Comparison of ENCODE assay signal across 8 cellular contexts in the genomic region with DNA sequence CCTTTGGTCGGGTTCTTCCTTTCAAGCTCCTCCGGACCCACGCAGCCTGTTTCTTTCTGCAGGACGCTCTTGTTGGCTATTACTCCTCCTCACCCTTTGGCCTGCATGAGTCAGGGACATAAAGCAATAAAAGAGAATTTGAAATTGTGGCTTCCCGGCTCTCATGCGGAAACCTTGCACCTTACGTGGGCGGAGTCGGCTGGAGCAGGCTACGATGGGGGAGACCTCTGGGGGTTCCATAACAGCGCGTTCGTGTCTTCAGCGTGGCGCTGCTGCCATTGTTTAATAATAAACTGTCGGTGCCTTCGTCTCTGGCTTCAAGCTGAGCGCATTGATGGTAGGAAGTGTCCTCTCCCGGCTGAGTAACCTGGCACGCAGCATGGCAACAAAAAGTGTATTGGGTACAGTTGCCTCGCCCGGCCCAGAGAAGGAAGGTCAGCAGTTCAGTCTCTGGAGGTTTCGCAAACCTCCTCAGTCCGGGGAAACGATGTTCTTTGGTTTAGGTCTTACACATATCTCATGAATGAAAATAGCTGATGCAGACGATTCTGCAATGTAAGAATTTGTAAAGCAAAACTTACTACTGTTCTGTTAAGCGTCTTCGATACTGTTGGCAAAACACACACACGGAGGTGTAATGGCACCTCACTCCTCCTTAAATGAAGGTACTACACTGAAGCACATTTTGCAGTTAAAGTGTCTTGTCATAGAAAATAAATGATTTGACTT. TPM values are rescaled to one million over a fixed set of nuclear protein-coding genes. Genes with fewer than 3 reads are reported as not detected.
DNase-seq lines count a peak whose midpoint lies in the region; ATAC-seq and TF ChIP-seq lines count a peak whose summit lies in the region.

No MANE protein-coding gene starts in this region.

- no peaks in the 10 kb centered on the region for H3K9me3 ChIP-seq in A673 (ENCODE audit: low read depth, low read length, poor library complexity, severe bottlenecking)
- no peaks in the 10 kb centered on the region for H3K9me3 ChIP-seq in ascending aorta
- H3K9me3 ChIP-seq in iPS-18c (ENCODE audit: control insufficient read depth, insufficient read depth, low read length): peaks cover 2% of the 10 kb centered on the region
- H3K9me3 ChIP-seq in skeletal muscle tissue (ENCODE audit: control insufficient read depth in 3 of 3, low read length in 3 of 3): no peaks in the 10 kb centered on the region

- no peak for TF ChIP-seq CTCF in A673 (conservative IDR thresholded peaks at IDR 0.05; ENCODE audit: low read depth, low read length)
- no peak for TF ChIP-seq CTCF in ascending aorta (IDR thresholded peaks at IDR 0.05)

- ATAC-seq in GM18498 (IDR thresholded peaks at IDR 0.05; ENCODE audit: unreplicated experiment): peak; percentile 17
- peak; percentile 21 for ATAC-seq in HG02840 (IDR thresholded peaks at IDR 0.05; ENCODE audit: low FRiP score, unreplicated experiment)

- no TSS peak for BruUV-seq in A673 (replicated peaks; lab: Mats Ljungman, UMichigan)

- H3K4me1 ChIP-seq in A673 (ENCODE audit: insufficient read depth, low read length, poor library complexity, severe bottlenecking) (peaks cover 7% of the 10 kb centered on the region), ascending aorta (peaks cover 0 to 5% of the 10 kb centered on the region in 2 donors), skeletal muscle tissue (ENCODE audit: control insufficient read depth in 3 of 3, insufficient read depth in 3 of 3, low read length in 3 of 3) (peaks cover 2 to 12% (median 5%) of the 10 kb centered on the region in 3 donors)

- H3K27ac ChIP-seq in A673 (ENCODE audit: low read depth, low read length, poor library complexity, severe bottlenecking) (peak overlapping the region; percentile 83), ascending aorta (peak overlapping the region; percentile 93 to 94), skeletal muscle tissue (ENCODE audit: low read depth, low read length) (peak overlapping the region; percentile 96)

- no peaks in the 10 kb centered on the region for H3K36me3 ChIP-seq in A673 (ENCODE audit: insufficient read depth, low read length, poor library complexity, severe bottlenecking)
- no peaks in the 10 kb centered on the region for H3K36me3 ChIP-seq in ascending aorta
- peaks cover 0 to 3% (median 0%) of the 10 kb centered on the region in 3 donors for H3K36me3 ChIP-seq in skeletal muscle tissue (ENCODE audit: control insufficient read depth in 3 of 3, insufficient read depth in 3 of 3, low read length in 3 of 3)

- H3K9ac ChIP-seq in skeletal muscle tissue (ENCODE audit: low read depth in 1 of 3, low read length in 3 of 3): peak overlapping the region; percentile 90 to 99 (median 97)

- no peaks in the 10 kb centered on the region for H3K27me3 ChIP-seq in A673 (replicated peaks; ENCODE audit: insufficient read depth, low read depth, low read length, poor library complexity)
- no peaks in the 10 kb centered on the region for H3K27me3 ChIP-seq in ascending aorta
- H3K27me3 ChIP-seq in skeletal muscle tissue (ENCODE audit: control insufficient read depth in 3 of 3, insufficient read depth in 3 of 3, low read length in 3 of 3): no peaks in the 10 kb centered on the region

- DNase-seq in A673 (ENCODE audit: low spot score) (peak; percentile 38), NCI-H226 (peak; percentile 20), ascending aorta (ENCODE audit: low spot score in 2 of 2) (peak in 1 of 2 donors; percentile 84), ecto neural progenitor cell (ENCODE audit: low spot score) (no peak)

- intact Hi-C loops in A673 (cut with micrococcal nuclease; ENCODE audit: unreplicated experiment): no loop called here
- intact Hi-C loops in ascending aorta (cut with DNase I): loop anchor here (1.0 kb wide), 1 partner anchor 97 kb away; no protein-coding TSS in a partner anchor

- POLR2A ChIA-PET in A673 (lab: Charles Lee; ENCODE audit: low non-redundant PET): interaction anchor here (0.7 kb wide), 1 partner anchor 323 kb away, joined by 3 read pairs; no protein-coding TSS in a partner anchor

- CTCF ChIA-PET in A673 (lab: Charles Lee): no interaction called here

- peak overlapping the region; percentile 93 for H3K4me3 ChIP-seq in A673 (ENCODE audit: low read depth, low read length, poor library complexity, severe bottlenecking)
- peak overlapping the region; percentile 87 to 96 for H3K4me3 ChIP-seq in ascending aorta
- peak overlapping the region; percentile 80 for H3K4me3 ChIP-seq in iPS-18c (ENCODE audit: insufficient read depth, low read depth, low read length)
- H3K4me3 ChIP-seq in skeletal muscle tissue (ENCODE audit: low read length in 3 of 3): peak overlapping the region; percentile 95 to 97 (median 96)

RNA-seq across cellular contexts. Expression of a gene that starts 0.6 kb away (rescaled TPM):
- total RNA-seq in A673 (2021): 10.9 and 11.5 TPM in 2 replicates
- 4.4 TPM for total RNA-seq in ascending aorta
- total RNA-seq in skeletal muscle tissue: 9.4 TPM

RNA-seq across cellular contexts. Expression of a gene that starts 4.5 kb away (rescaled TPM):
- not detected in 2 replicates for total RNA-seq in A673 (2021)
- 0.53 TPM for total RNA-seq in ascending aorta
- 0.52 TPM for total RNA-seq in skeletal muscle tissue
